Comparison of ENCODE assay signal across 14 cellular contexts in genomic region chr7:70590126-70590854, GRCh38.
"Had no signal": no experiment of that assay in that cellular context is flagged by ENCODE, and none has a peak within 500 bp of the region (broad histone marks: within the 10 kb centered on the region; RNA-seq: fewer than 3 reads in every experiment).

No MANE protein-coding gene starts in this region.

- H3K4me1 ChIP-seq: foreskin keratinocyte had no signal

- H3K27ac ChIP-seq: cardiac muscle cell, foreskin keratinocyte, neural progenitor cell, ovary, upper lobe of left lung had no signal

- H3K36me3 ChIP-seq: cardiac muscle cell, neural progenitor cell, ovary, upper lobe of left lung had no signal

- DNase-seq: activated CD4-positive, alpha-beta T cell treated with anti-CD3 and anti-CD28 coated beads for 48 hours; activated naive CD4-positive, alpha-beta T cell treated with Interleukin-2 at 50 U/mL for 16 hours; activated naive CD8-positive, alpha-beta T cell treated with anti-CD3 and anti-CD28 coated beads, Interleukin-2, amount 50 U/mL, for 24 hours; foreskin keratinocyte; head of caudate nucleus; islet precursor cell; left ventricle myocardium superior; ovary; stimulated activated CD4-positive, alpha-beta T cell treated with anti-CD3 and anti-CD28 coated beads, Interleukin-2, amount 100 ng/mL, for 48 hours; stimulated activated naive CD4-positive, alpha-beta T cell treated with Interleukin-2 at 50 U/mL for 16 hours; upper lobe of left lung had no signal

- ATAC-seq: activated naive CD8-positive, alpha-beta T cell treated with anti-CD3 and anti-CD28 coated beads, Interleukin-2, amount 50 U/mL, for 24 hours; foreskin keratinocyte; left ventricle myocardium superior; WTC11 had no signal

- H3K27me3 ChIP-seq: ovary, upper lobe of left lung had no signal

- H3K4me3 ChIP-seq: cardiac muscle cell, neural progenitor cell, ovary, upper lobe of left lung had no signal

- H3K9me3 ChIP-seq: ovary, upper lobe of left lung had no signal
